ENCODE assay signal across 8 cellular contexts in genomic region chr17:21213005-21213404, GRCh38. TPM values are rescaled to one million over a fixed set of nuclear protein-coding genes. Genes with fewer than 3 reads are reported as not detected.
DNase-seq lines count a peak whose midpoint lies in the region; ATAC-seq lines count a peak whose summit lies in the region.

No MANE protein-coding gene starts in this region.

- H4K20me1 ChIP-seq in BLaER1, result peaks cover 58% of the 10 kb centered on the region

- H3K4me2 ChIP-seq in BLaER1, result peak overlapping the region; percentile 96

- H3K27ac ChIP-seq in BLaER1 (peak overlapping the region; percentile 96), duodenal mucosa (ENCODE audit: low read depth, low read length) (no peak overlapping the region)

- H3K4me3 ChIP-seq in BLaER1 (peak overlapping the region; percentile 87), MG63 (peak overlapping the region; percentile 93), duodenal mucosa (ENCODE audit: low read depth in 1 of 2, low read length in 2 of 2) (peak overlapping the region; percentile 89 to 93)

- no peaks in the 10 kb centered on the region for H3K9me3 Mint-ChIP-seq in natural killer cell treated with Interleukin-12 subunit alpha and Interleukin-12 subunit beta and Interleukin-15 and Interleukin-18, amount 100 ng/mL, for 72 hours

- no peaks in the 10 kb centered on the region for H3K27me3 ChIP-seq in BLaER1
- H3K27me3 ChIP-seq in MG63, result no peaks in the 10 kb centered on the region
- no peaks in the 10 kb centered on the region for H3K27me3 ChIP-seq in duodenal mucosa (ENCODE audit: control insufficient read depth in 1 of 2, insufficient read depth in 2 of 2, low read length in 2 of 2)

- peaks cover 62% of the 10 kb centered on the region for H3K4me1 ChIP-seq in BLaER1
- peaks cover 48 to 49% of the 10 kb centered on the region in 2 donors for H3K4me1 ChIP-seq in duodenal mucosa (ENCODE audit: control insufficient read depth in 1 of 2, insufficient read depth in 2 of 2, low read length in 2 of 2)

- H3K4me3 Mint-ChIP-seq in natural killer cell treated with Interleukin-12 subunit alpha and Interleukin-12 subunit beta and Interleukin-15 and Interleukin-18, amount 100 ng/mL, for 72 hours, result peak overlapping the region; percentile 95

- H3K27ac Mint-ChIP-seq in natural killer cell treated with Interleukin-12 subunit alpha and Interleukin-12 subunit beta and Interleukin-15 and Interleukin-18, amount 100 ng/mL, for 72 hours, result peak overlapping the region; percentile 85 to 89

- no peaks in the 10 kb centered on the region for H3K9me3 ChIP-seq in BLaER1
- H3K9me3 ChIP-seq in MG63, result no peaks in the 10 kb centered on the region
- H3K9me3 ChIP-seq in duodenal mucosa (ENCODE audit: control insufficient read depth in 1 of 2, low read length in 2 of 2), result no peaks in the 10 kb centered on the region

- peak overlapping the region; percentile 97 for H3K9ac ChIP-seq in BLaER1
- H3K9ac ChIP-seq in duodenal mucosa (ENCODE audit: low read depth in 1 of 2, low read length in 2 of 2), result peak overlapping the region; percentile 94

- no peak for DNase-seq in MG63
- DNase-seq in natural killer cell treated with Interleukin-12 subunit alpha and Interleukin-12 subunit beta and Interleukin-15 and Interleukin-18, amount 100 ng/mL, for 72 hours (ENCODE audit: low spot score), result no peak
- DNase-seq in GF-D8 (lab: John Stamatoyannopoulos, UW), result no peak
- DNase-seq in inferior parietal cortex (ENCODE audit: extremely low spot score), result no peak

- peaks cover 5% of the 10 kb centered on the region for H3K36me3 Mint-ChIP-seq in natural killer cell treated with Interleukin-12 subunit alpha and Interleukin-12 subunit beta and Interleukin-15 and Interleukin-18, amount 100 ng/mL, for 72 hours

- ATAC-seq in natural killer cell treated with Interleukin-12 subunit alpha and Interleukin-12 subunit beta and Interleukin-15 and Interleukin-18, amount 100 ng/mL, for 72 hours, result no peak
- ATAC-seq in GM18867 (IDR thresholded peaks at IDR 0.05; ENCODE audit: unreplicated experiment), result no peak
- ATAC-seq in GM19035 (IDR thresholded peaks at IDR 0.05; ENCODE audit: unreplicated experiment), result no peak

- H3K27me3 Mint-ChIP-seq in natural killer cell treated with Interleukin-12 subunit alpha and Interleukin-12 subunit beta and Interleukin-15 and Interleukin-18, amount 100 ng/mL, for 72 hours, result no peaks in the 10 kb centered on the region

- H3K4me1 Mint-ChIP-seq in natural killer cell treated with Interleukin-12 subunit alpha and Interleukin-12 subunit beta and Interleukin-15 and Interleukin-18, amount 100 ng/mL, for 72 hours (ENCODE audit: low read depth in 2 of 2), result peaks cover 41 to 42% of the 10 kb centered on the region in 2 donors

- H3K36me3 ChIP-seq in BLaER1, result peaks cover 46% of the 10 kb centered on the region
- H3K36me3 ChIP-seq in MG63, result peaks cover 4% of the 10 kb centered on the region; the same call in 1 of the 2 replicates
- H3K36me3 ChIP-seq in duodenal mucosa (ENCODE audit: control insufficient read depth in 1 of 2, insufficient read depth in 2 of 2, low read length in 2 of 2), result peaks cover 5 to 21% of the 10 kb centered on the region in 2 donors

RNA-seq across cellular contexts. Expression of gene TMEM11, which starts 1.0 kb away (rescaled TPM):
- total RNA-seq in MG63 (2014; rRNA removed; shearing (Covaris generic); ENCODE audit: low replicate concordance), result 13.9 and 18.9 TPM in 2 replicates
- 10 to 100 TPM; 23.9 to 30.7 TPM for total RNA-seq in natural killer cell treated with Interleukin-12 subunit alpha and Interleukin-12 subunit beta and Interleukin-15 and Interleukin-18, amount 100 ng/mL, for 72 hours

RNA-seq across cellular contexts. Expression of gene NATD1, which starts 40.2 kb away (rescaled TPM):
- 0.36 TPM in 1 of 2 replicates, not detected in the other for total RNA-seq in MG63 (2014; rRNA removed; shearing (Covaris generic); ENCODE audit: low replicate concordance)
- 1 to 10 TPM; 1.9 to 3.0 TPM for total RNA-seq in natural killer cell treated with Interleukin-12 subunit alpha and Interleukin-12 subunit beta and Interleukin-15 and Interleukin-18, amount 100 ng/mL, for 72 hours
